Comparison of ENCODE assay signal across 16 cellular contexts in genomic region chr13:97298816-97299215, GRCh38.
A peak's percentile ranks its signal among the peaks of the same experiment; 100 is the strongest.
DNase-seq lines count a peak whose midpoint lies in the region; ATAC-seq, FAIRE-seq and TF ChIP-seq lines count a peak whose summit lies in the region.
"Had no signal": no experiment of that assay in that cellular context is flagged by ENCODE, and none has a peak within 500 bp of the region (broad histone marks: within the 10 kb centered on the region; RNA-seq: fewer than 3 reads in every experiment).

No MANE protein-coding gene starts in this region.

- peak; percentile 41 for DNase-seq in AG20443 (ENCODE audit: low spot score)
- DNase-seq in WERI-Rb-1 = peak; percentile 78
- DNase-seq in mesenchymal stem cell = no peak
- DNase-seq in urothelium cell line (ENCODE audit: low spot score) = no peak
- no peak for DNase-seq in psoas muscle
- DNase-seq in G401 (ENCODE audit: low spot score) = no peak
- DNase-seq: activated naive CD8-positive, alpha-beta T cell treated with anti-CD3 and anti-CD28 coated beads, Interleukin-2, amount 10 ng/mL, durations not matched to agents 7 days and 5 days; CD4-positive, CD25-positive, alpha-beta regulatory T cell; cerebellar nuclear complex; left lung; naive thymus-derived CD4-positive, alpha-beta T cell; PC-9; retina; stimulated activated CD4-positive, alpha-beta T cell treated with anti-CD3 and anti-CD28 coated beads, Interleukin-4, amount 100 ng/mL, for 24 hours had no signal

- H3K23ac ChIP-seq in mesenchymal stem cell (ENCODE audit: low read length in 2 of 2) = no peak overlapping the region

- in situ Hi-C loops in G401 (cut with HindIII; ENCODE audit: low sequenced_read_pairs) = no loop called here

- H3K4ac ChIP-seq in mesenchymal stem cell (ENCODE audit: low read depth in 1 of 2, low read length in 2 of 2) = no peak overlapping the region

- no peak overlapping the region for H2AK5ac ChIP-seq in mesenchymal stem cell (ENCODE audit: low read length, severe bottlenecking)

- H4K91ac ChIP-seq in mesenchymal stem cell (ENCODE audit: low read length) = no peak overlapping the region

- WGBS in mesenchymal stem cell = 82% methylated on average over 1 of the region's 1 CpG
- WGBS in psoas muscle, 3 donors = 77 to 83% (median 77%) methylated on average over 1 of the region's 1 CpG

- ATAC-seq in GM18868 (IDR thresholded peaks at IDR 0.05; ENCODE audit: unreplicated experiment) (peak; percentile 61), psoas muscle (no peak)
- ATAC-seq: left lung; naive thymus-derived CD4-positive, alpha-beta T cell had no signal

- H3K4me2 ChIP-seq in mesenchymal stem cell (ENCODE audit: low read length, poor library complexity, severe bottlenecking) = no peak overlapping the region
- H3K4me2 ChIP-seq: PC-9 had no signal

- no peak overlapping the region for H4K8ac ChIP-seq in mesenchymal stem cell (ENCODE audit: low read length)

- H2BK120ac ChIP-seq in mesenchymal stem cell (ENCODE audit: low read depth, low read length) = no peak overlapping the region

- no peak overlapping the region for H2BK15ac ChIP-seq in mesenchymal stem cell (ENCODE audit: low read depth, poor library complexity, severe bottlenecking)

- H2BK5ac ChIP-seq in mesenchymal stem cell (ENCODE audit: low read depth, low read length, poor library complexity, severe bottlenecking) = no peak overlapping the region

- H3K4me1 ChIP-seq in mesenchymal stem cell (ENCODE audit: control insufficient read depth, insufficient read depth, low read depth, low read length) (peaks cover 6% of the 10 kb centered on the region), psoas muscle (peaks cover 78% of the 10 kb centered on the region)
- H3K4me1 ChIP-seq: HAP-1 had no signal

- no peak overlapping the region for H2BK12ac ChIP-seq in mesenchymal stem cell (ENCODE audit: low read length in 2 of 2)

- H3K9me3 ChIP-seq in WERI-Rb-1 (ENCODE audit: severe bottlenecking) (no peaks in the 10 kb centered on the region), mesenchymal stem cell (ENCODE audit: control insufficient read depth, low read length) (no peaks in the 10 kb centered on the region), psoas muscle (no peaks in the 10 kb centered on the region)
- H3K9me3 ChIP-seq: HAP-1, left lung had no signal

- FAIRE-seq in urothelium cell line (lab: Jason Lieb, UNC) = no peak

- no peak overlapping the region for H2AFZ ChIP-seq in mesenchymal stem cell (ENCODE audit: low read depth, low read length)
- H2AFZ ChIP-seq: PC-9 had no signal

- H3K27me3 ChIP-seq in WERI-Rb-1 (ENCODE audit: insufficient read depth, low read depth, severe bottlenecking) (no peaks in the 10 kb centered on the region), mesenchymal stem cell (ENCODE audit: control insufficient read depth in 1 of 2, insufficient read depth in 1 of 2, low read length in 2 of 2) (no peaks in the 10 kb centered on the region), psoas muscle (ENCODE audit: insufficient read depth in 3 of 3, low read length in 2 of 3) (no peaks in the 10 kb centered on the region)
- H3K27me3 ChIP-seq: left lung had no signal

- intact Hi-C loops in psoas muscle (cut with DNase I) = no loop called here

- peak overlapping the region; percentile 60 for H3K9ac ChIP-seq in mesenchymal stem cell (ENCODE audit: low read length)

- H3K27ac ChIP-seq in WERI-Rb-1 (peak overlapping the region; percentile 2; the same call in 1 of the 2 replicates), mesenchymal stem cell (ENCODE audit: low read length, poor library complexity, severe bottlenecking) (peak overlapping the region; percentile 9), psoas muscle (no peak overlapping the region)
- H3K27ac ChIP-seq: left lung, PC-9 had no signal

- TF ChIP-seq CTCF in WERI-Rb-1 (IDR thresholded peaks at IDR 0.05; ENCODE audit: low read depth, low read length) (no peak), psoas muscle (IDR thresholded peaks at IDR 0.05) (no peak)

- H3K36me3 ChIP-seq in WERI-Rb-1 (no peaks in the 10 kb centered on the region), mesenchymal stem cell (ENCODE audit: control insufficient read depth in 1 of 2, insufficient read depth in 2 of 2, low read depth in 1 of 2, low read length in 2 of 2) (peaks cover 0 to 4% of the 10 kb centered on the region in 2 experiments), psoas muscle (ENCODE audit: insufficient read depth in 1 of 2, low read depth in 1 of 2) (peaks cover 0 to 5% of the 10 kb centered on the region in 2 donors)
- H3K36me3 ChIP-seq: HAP-1, left lung had no signal

- peaks cover 30% of the 10 kb centered on the region for H3K79me1 ChIP-seq in mesenchymal stem cell (replicated peaks; ENCODE audit: low read length, poor library complexity, severe bottlenecking)

- no peak overlapping the region for H3K14ac ChIP-seq in mesenchymal stem cell (ENCODE audit: low read length in 2 of 2)

- no peak overlapping the region for H3K18ac ChIP-seq in mesenchymal stem cell (ENCODE audit: low read depth in 1 of 2, low read length in 2 of 2)

- H3K4me3 ChIP-seq in WERI-Rb-1 (ENCODE audit: low read depth, low read length) (no peak overlapping the region), mesenchymal stem cell (ENCODE audit: insufficient read depth in 1 of 2, low read depth in 1 of 2, low read length in 2 of 2) (peak overlapping the region in 1 of 2 experiments; percentile 2), psoas muscle (no peak overlapping the region)
- H3K4me3 ChIP-seq: HAP-1, left lung, PC-9 had no signal

Comparison
In these comparisons a context has a peak if more than half of its experiments do, and no peak if none do; other contexts are left out.
1. DNase-seq: peak in AG20443 (single experiment) and WERI-Rb-1 (single experiment); none in mesenchymal stem cell (single experiment), urothelium cell line (single experiment), psoas muscle (0 of 2) and G401 (single experiment).